1 cellular context compared by ENCODE assay signal in genomic region chr6:109446072-109446471, GRCh38.
TF ChIP-seq lines count a peak whose summit lies in the region.

No MANE protein-coding gene starts in this region.

TF ChIP-seq in HepG2, 621 proteins besides CTCF, POLR2A, EP300 and RAD21:
- TF ChIP-seq RORA (CRISPR knock-in tag; IDR thresholded peaks at IDR 0.05) (no peak), SALL2 (CRISPR knock-in tag; IDR thresholded peaks at IDR 0.05) (no peak), ZNF260 (CRISPR knock-in tag; IDR thresholded peaks at IDR 0.05; ENCODE audit: borderline replicate concordance, low read depth) (no peak), ZBTB33 (CRISPR knock-in tag; IDR thresholded peaks at IDR 0.05) (peak; percentile 29; the same call in 1 of the 2 replicates), ZMYM4 (CRISPR knock-in tag; IDR thresholded peaks at IDR 0.05) (no peak), AGO2 (optimal IDR thresholded peaks at IDR 0.05; ENCODE audit: low read depth, low read length) (peak; percentile 52)
TF ChIP-seq in HepG2: peak in this region for 2.
